Comparison of ENCODE assay signal across 8 cellular contexts in genomic region chr11:59429924-59430516, GRCh38. TPM values are rescaled to one million over a fixed set of nuclear protein-coding genes. Genes with fewer than 3 reads are reported as not detected.
DNase-seq lines count a peak whose midpoint lies in the region; ATAC-seq and TF ChIP-seq lines count a peak whose summit lies in the region.

No MANE protein-coding gene starts in this region.

- no peaks in the 10 kb centered on the region for H3K36me3 ChIP-seq in OCI-LY1 (ENCODE audit: insufficient read depth, low read length)
- H3K36me3 ChIP-seq in brain microvascular endothelial cell (replicated peaks), result no peaks in the 10 kb centered on the region
- no peaks in the 10 kb centered on the region for H3K36me3 ChIP-seq in lung (ENCODE audit: control insufficient read depth in 2 of 2, insufficient read depth in 2 of 2, low read length in 2 of 2)

- H2AFZ ChIP-seq in OCI-LY1 (ENCODE audit: low read length), result no peak overlapping the region

- H3K4me3 ChIP-seq in HL-60 (replicated peaks; ENCODE audit: insufficient read depth, low read length), result no peak overlapping the region
- no peak overlapping the region for H3K4me3 ChIP-seq in OCI-LY1 (ENCODE audit: low read depth, low read length, poor library complexity, severe bottlenecking)
- no peak overlapping the region for H3K4me3 ChIP-seq in brain microvascular endothelial cell (ENCODE audit: low read depth, low read length)
- H3K4me3 ChIP-seq in lung, result no peak overlapping the region

- H3K4me2 ChIP-seq in OCI-LY1 (ENCODE audit: low read length), result no peak overlapping the region

- H3K9me3 ChIP-seq in OCI-LY1 (ENCODE audit: low read length) (no peaks in the 10 kb centered on the region), lung (ENCODE audit: control insufficient read depth in 2 of 2, insufficient read depth in 1 of 2, low read length in 1 of 2) (no peaks in the 10 kb centered on the region)

- WGBS in lung, 2 donors, result 67 to 69% methylated on average over 4 of the region's 4 CpGs

- peak; percentile 64 for TF ChIP-seq CTCF in HL-60 (IDR thresholded peaks at IDR 0.05; ENCODE audit: insufficient read depth, low read length)
- TF ChIP-seq CTCF in OCI-LY1 (IDR thresholded peaks at IDR 0.05; ENCODE audit: low read length), result peak; percentile 81
- peak; percentile 62 for TF ChIP-seq CTCF in brain microvascular endothelial cell (IDR thresholded peaks at IDR 0.05; ENCODE audit: low read depth, low read length, missing control alignments)
- peak; percentile 69 for TF ChIP-seq CTCF in lung (IDR thresholded peaks at IDR 0.05; ENCODE audit: control extremely low read depth, extremely low read depth)

- peaks cover 3% of the 10 kb centered on the region for H3K27me3 ChIP-seq in HL-60 (ENCODE audit: insufficient read depth, poor library complexity, severe bottlenecking)
- H3K27me3 ChIP-seq in OCI-LY1 (ENCODE audit: insufficient read depth, low read length), result no peaks in the 10 kb centered on the region
- H3K27me3 ChIP-seq in brain microvascular endothelial cell (replicated peaks), result no peaks in the 10 kb centered on the region
- no peaks in the 10 kb centered on the region for H3K27me3 ChIP-seq in lung (ENCODE audit: control insufficient read depth, insufficient read depth)

- no peak overlapping the region for H3K9ac ChIP-seq in OCI-LY1 (ENCODE audit: low read length)

- in situ Hi-C loops in brain microvascular endothelial cell (cut with HindIII; ENCODE audit: low pct_ligation_motif_present, low sequenced_read_pairs), result no loop called here

- DNase-seq in NCI-H2107 treated with DMSO at 0.1 percent for 48 hours (lab: John Stamatoyannopoulos, UW; ENCODE audit: unreplicated experiment) (peak; percentile 9), NCI-H2107 (lab: John Stamatoyannopoulos, UW) (no peak), HL-60 (ENCODE audit: low read depth in 1 of 2, low spot score in 1 of 2) (peak; percentile 35 to 55), brain microvascular endothelial cell (peak; percentile 37), lung (ENCODE audit: low spot score) (peak; percentile 31), HK-2 (ENCODE audit: unreplicated experiment) (no peak)

- no peaks in the 10 kb centered on the region for H3K4me1 ChIP-seq in OCI-LY1 (ENCODE audit: insufficient read depth, low read length, severe bottlenecking)
- no peaks in the 10 kb centered on the region for H3K4me1 ChIP-seq in lung (ENCODE audit: control insufficient read depth in 2 of 2, insufficient read depth in 2 of 2, low read length in 2 of 2)

- H3K79me2 ChIP-seq in OCI-LY1 (ENCODE audit: insufficient read depth, low read length), result no peaks in the 10 kb centered on the region

- no peaks in the 10 kb centered on the region for H4K20me1 ChIP-seq in OCI-LY1 (ENCODE audit: insufficient read depth, low read length)

- H3K27ac ChIP-seq in HL-60 (replicated peaks) (no peak overlapping the region), OCI-LY1 (ENCODE audit: low read depth, low read length, poor library complexity, severe bottlenecking) (no peak overlapping the region), brain microvascular endothelial cell (no peak overlapping the region), lung (ENCODE audit: low read depth in 1 of 2, low read length in 1 of 2) (no peak overlapping the region)

- no peaks in the 10 kb centered on the region for H3K9me2 ChIP-seq in OCI-LY1 (ENCODE audit: low read depth, low read length)

- peak; percentile 84 for ATAC-seq in GM19351 (IDR thresholded peaks at IDR 0.05; ENCODE audit: unreplicated experiment)
- ATAC-seq in lung (ENCODE audit: insufficient read depth, low FRiP score), result peak; percentile 58

- H3F3A ChIP-seq in OCI-LY1 (ENCODE audit: insufficient read depth, low read length), result no peaks in the 10 kb centered on the region

RNA-seq across cellular contexts. Expression of gene OR5A2, which starts 3.8 kb away (rescaled TPM):
- total RNA-seq in lung, result not detected
- not detected for polyA plus RNA-seq in lung

RNA-seq across cellular contexts. Expression of gene OR5A1, which starts 6.2 kb away (rescaled TPM):
- total RNA-seq in lung, result not detected
- not detected for polyA plus RNA-seq in lung

RNA-seq across cellular contexts. Expression of gene OR4D6, which starts 26.7 kb away (rescaled TPM):
- total RNA-seq in lung, result not detected
- not detected for polyA plus RNA-seq in lung

RNA-seq across cellular contexts. Expression of gene OR4D10, which starts 43.1 kb away (rescaled TPM):
- total RNA-seq in lung, result not detected
- not detected for polyA plus RNA-seq in lung

Comparison
In these comparisons a context has a peak if more than half of its experiments do, and no peak if none do; other contexts are left out.
1. DNase-seq: peak in NCI-H2107 treated with DMSO at 0.1 percent for 48 hours (single experiment), HL-60 (2 of 2), brain microvascular endothelial cell (single experiment) and lung (single experiment); none in NCI-H2107 (single experiment) and HK-2 (single experiment).
2. Peak in every context shown above with its lines, with median percentiles within 50 percentile points of each other: CTCF ChIP-seq.